22 cellular contexts compared by ENCODE assay signal in genomic region chr1:113223040-113223439, GRCh38.
"Had no signal": no experiment of that assay in that cellular context is flagged by ENCODE, and none has a peak within 500 bp of the region (broad histone marks: within the 10 kb centered on the region; RNA-seq: fewer than 3 reads in every experiment).

No MANE protein-coding gene starts in this region.

- H3K4me3 ChIP-seq: SJSA1, SK-N-MC had no signal

- H3K9ac ChIP-seq: KMS-11 had no signal

- H3K27ac ChIP-seq: KMS-11, SJSA1, SK-N-MC had no signal

- H3K36me3 ChIP-seq: SJSA1 had no signal

- H3K9me3 ChIP-seq: SJSA1 had no signal

- H3K4me2 ChIP-seq: KMS-11 had no signal

- DNase-seq: IMR-90; Kasumi-1; MM.1S; NCI-H1092 treated with DMSO at 0.1 percent for 48 hours; NCI-H1436; NCI-H187; NCI-H2029; NCI-H2081 treated with DMSO at 0.1 percent for 48 hours; NCI-H2171; NCI-H226; NCI-H446; NCI-H510A; NCI-H524 treated with DMSO at 0.1 percent for 48 hours; NCI-H69; NCI-H774; NK-92 treated with Interleukin-12 subunit alpha and Interleukin-12 subunit beta, amount 100 ng/mL, for 24 hours; OCI-M1; RPMI8226; SIG-M5 had no signal
